In the genomic region with DNA sequence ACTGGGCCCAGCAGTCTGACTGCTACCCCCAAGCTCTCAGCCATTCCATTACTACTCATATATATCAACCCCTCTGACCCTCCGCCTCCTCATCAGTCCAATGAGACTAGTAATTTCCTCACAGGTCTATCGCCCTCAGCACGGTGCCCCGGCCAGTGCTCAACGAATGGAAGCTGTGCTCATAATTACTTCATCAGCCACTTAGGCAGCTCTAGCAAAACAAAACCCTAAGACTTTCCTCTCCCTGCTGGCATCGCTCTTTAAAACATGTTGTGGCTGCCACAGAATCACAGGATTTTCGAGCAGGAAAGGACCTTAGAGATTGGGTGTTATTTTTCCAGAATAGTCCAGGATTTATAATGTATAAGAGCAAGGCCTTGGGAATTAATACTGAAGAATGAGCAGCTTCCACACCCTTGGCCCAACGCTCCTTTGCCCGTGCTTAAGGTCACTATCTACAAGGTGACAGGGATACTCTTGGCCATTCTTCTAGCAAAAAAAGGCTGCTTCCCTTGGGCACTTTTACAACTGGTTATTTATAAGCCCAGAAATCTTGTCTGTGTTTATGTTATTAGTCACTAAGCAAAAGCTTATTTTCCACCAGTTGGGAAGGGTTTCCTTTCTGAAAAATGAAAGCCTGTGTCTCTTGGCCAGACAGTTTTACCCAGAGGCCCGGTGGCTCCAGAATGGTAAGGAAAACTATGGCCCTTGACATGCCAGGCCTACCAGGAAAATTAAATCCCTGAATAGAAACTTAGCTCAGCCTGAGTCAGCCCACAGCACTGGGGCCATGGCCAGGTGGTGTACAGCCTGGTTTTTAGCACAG, we compare ENCODE assay signal across 11 cellular contexts. TPM values are rescaled to one million over a fixed set of nuclear protein-coding genes. Genes with fewer than 3 reads are reported as not detected.
A peak's percentile ranks its signal among the peaks of the same experiment; 100 is the strongest.
DNase-seq lines count a peak whose midpoint lies in the region; ATAC-seq and TF ChIP-seq lines count a peak whose summit lies in the region.
"Had no signal": no experiment of that assay in that cellular context is flagged by ENCODE, and none has a peak within 500 bp of the region (broad histone marks: within the 10 kb centered on the region; RNA-seq: fewer than 3 reads in every experiment).

No MANE protein-coding gene starts in this region.

- TF ChIP-seq CTCF in heart right ventricle (IDR thresholded peaks at IDR 0.05): no peak
- TF ChIP-seq CTCF in gastrocnemius medialis (IDR thresholded peaks at IDR 0.05 in 4 of 5, conservative IDR thresholded peaks at IDR 0.05 in 1 of 5): no peak

- H3K27me3 ChIP-seq in heart right ventricle (no peaks in the 10 kb centered on the region), gastrocnemius medialis (no peaks in the 10 kb centered on the region)

- H3K4me3 ChIP-seq in heart right ventricle (no peak overlapping the region), gastrocnemius medialis (no peak overlapping the region)

- intact Hi-C loops in heart right ventricle (cut with DNase I): no loop called here
- intact Hi-C loops in gastrocnemius medialis (cut with DNase I; ENCODE audit: low total_unique reads): loop anchor here (5.0 kb wide), 1 partner anchor 47 kb away; a partner anchor contains a TSS

- in situ Hi-C loops in gastrocnemius medialis (cut with MboI; ENCODE audit: low sequenced_read_pairs in 4 of 4): no loop called here

- ATAC-seq in heart right ventricle (peak; percentile 73 to 93 (median 88)), gastrocnemius medialis (peak; percentile 87 to 92), GM18873 (IDR thresholded peaks at IDR 0.05; ENCODE audit: low FRiP score, unreplicated experiment) (no peak)
- ATAC-seq: activated T-helper 17 cell treated with anti-CD3 and anti-CD28 coated beads, Interleukin-2, amount 50 U/mL, for 72 hours had no signal

- H3K4me1 ChIP-seq in heart right ventricle: peaks cover 35 to 84% (median 74%) of the 10 kb centered on the region in 9 donors
- H3K4me1 ChIP-seq in gastrocnemius medialis: peaks cover 37 to 50% of the 10 kb centered on the region in 2 donors

- TF ChIP-seq POLR2A in gastrocnemius medialis (IDR thresholded peaks at IDR 0.05): no peak

- DNase-seq in GM03348 (ENCODE audit: low spot score): peak; percentile 67
- DNase-seq in brain pericyte (ENCODE audit: low read depth, low spot score): peak; percentile 56
- DNase-seq in heart right ventricle: peak in 1 of 2 donors; percentile 77
- DNase-seq in gastrocnemius medialis: peak; percentile 48 to 71
- no peak for DNase-seq in NCI-H510A (lab: John Stamatoyannopoulos, UW)
- DNase-seq in stimulated activated CD8-positive, alpha-beta memory T cell treated with anti-CD3 and anti-CD28 coated beads, Interleukin-4, amount 100 ng/mL, for 48 hours: no peak
- no peak for DNase-seq in DMS114 treated with DMSO at 0.1 percent for 48 hours (lab: John Stamatoyannopoulos, UW; ENCODE audit: unreplicated experiment)
- DNase-seq: stimulated activated CD4-positive, alpha-beta T cell treated with anti-CD3 and anti-CD28 coated beads, Interleukin-2, amount 100 ng/mL, for 48 hours; SW 1271 had no signal

- peak overlapping the region; percentile 71 to 93 (median 86) for H3K27ac ChIP-seq in heart right ventricle
- peak overlapping the region; percentile 79 to 87 (median 85) for H3K27ac ChIP-seq in gastrocnemius medialis

- H3K36me3 ChIP-seq in heart right ventricle (peaks cover 0 to 34% (median 0%) of the 10 kb centered on the region in 9 donors), gastrocnemius medialis (no peaks in the 10 kb centered on the region)

- no peaks in the 10 kb centered on the region for H3K9me3 ChIP-seq in heart right ventricle
- H3K9me3 ChIP-seq in gastrocnemius medialis: no peaks in the 10 kb centered on the region

- 48 to 52% methylated on average over 10 of the region's 10 CpGs for WGBS in heart right ventricle, 2 donors

RNA-seq across cellular contexts. Expression of a gene that starts 48.0 kb away (rescaled TPM):
- total RNA-seq in heart right ventricle (10 to 100 TPM; 37.0 to 59.0 (median 47.6) TPM), gastrocnemius medialis (10 to 100 TPM; 18.9 to 34.5 (median 29.1) TPM)
- polyA plus RNA-seq in heart right ventricle: 10 to 100 TPM in 1 of 2 donors, 1 to 10 TPM in 1; 9.8 to 10.8 TPM
- total RNA-seq: activated T-helper 17 cell treated with anti-CD3 and anti-CD28 coated beads, Interleukin-2, amount 50 U/mL, for 72 hours had no signal

Comparison
In these comparisons a context has a peak if more than half of its experiments do, and no peak if none do; other contexts are left out.
1. DNase-seq: peak in GM03348 (single experiment), brain pericyte (single experiment) and gastrocnemius medialis (2 of 2); none in NCI-H510A (single experiment), stimulated activated CD8-positive, alpha-beta memory T cell treated with anti-CD3 and anti-CD28 coated beads, Interleukin-4, amount 100 ng/mL, for 48 hours (single experiment) and DMS114 treated with DMSO at 0.1 percent for 48 hours (single experiment).